8 cellular contexts compared by ENCODE assay signal in the genomic region with DNA sequence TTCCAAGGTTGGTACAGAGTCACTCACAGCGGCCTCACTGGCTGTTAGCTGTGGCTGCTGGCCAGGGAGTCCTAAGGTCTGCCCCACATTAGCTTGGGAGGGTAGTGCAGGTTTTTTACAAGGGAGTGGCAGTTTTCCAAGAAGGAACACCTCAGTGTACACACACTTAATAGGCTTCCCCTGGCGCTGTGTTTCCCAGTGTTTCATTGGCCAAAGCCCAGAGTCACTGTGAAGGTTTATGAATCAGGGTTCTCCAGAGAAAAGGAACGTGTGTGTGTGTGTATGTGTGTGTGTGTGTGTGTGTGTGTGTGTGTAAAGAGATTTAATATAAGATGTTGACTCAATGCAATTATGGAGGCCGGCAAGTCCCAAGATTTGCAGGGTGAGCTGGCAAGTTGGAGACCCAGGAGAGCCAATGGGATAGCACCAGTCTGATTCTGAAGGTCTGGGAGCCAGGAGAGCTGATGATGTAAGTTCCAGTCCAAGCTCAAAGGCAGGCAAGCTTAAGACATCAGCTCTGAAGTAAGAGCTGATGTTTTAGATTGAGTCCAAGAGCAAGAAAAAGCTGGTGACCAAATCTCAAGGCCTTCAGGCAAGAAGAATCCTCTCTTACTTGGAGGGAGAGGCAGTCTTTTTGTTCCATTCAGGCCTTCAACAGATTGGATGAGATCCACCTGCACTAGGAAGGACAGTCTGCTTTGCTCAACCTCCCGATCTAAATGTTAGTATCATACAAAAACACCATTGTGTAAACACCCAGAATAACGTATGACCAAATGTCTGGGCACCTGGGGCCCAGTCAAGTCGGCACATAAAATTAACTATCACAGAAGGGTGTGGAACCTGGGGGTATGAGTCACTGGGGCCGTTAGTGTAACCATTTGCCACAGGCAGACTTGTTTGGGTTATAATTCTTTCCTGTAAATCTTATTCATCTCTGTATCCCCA.
DNase-seq lines count a peak whose midpoint lies in the region; ATAC-seq lines count a peak whose summit lies in the region.

No MANE protein-coding gene starts in this region.

- peak in 1 of 2 donors; percentile 68 for ATAC-seq in left cardiac atrium
- peak; percentile 37 for ATAC-seq in left ventricle myocardium superior
- no peak for ATAC-seq in GM18858 (IDR thresholded peaks at IDR 0.05; ENCODE audit: unreplicated experiment)
- ATAC-seq in GM21737 (IDR thresholded peaks at IDR 0.05; ENCODE audit: unreplicated experiment), result no peak

- intact Hi-C loops in left cardiac atrium (cut with DNase I), result no loop called here
- intact Hi-C loops in cardiac septum (cut with DNase I), result no loop called here
- intact Hi-C loops in left ventricle myocardium superior (cut with micrococcal nuclease), result no loop called here

- DNase-seq in left cardiac atrium (peak; percentile 31), cardiac septum (ENCODE audit: low spot score) (no peak), activated T-cell treated with anti-CD3 and anti-CD28 coated beads for 1 hour (ENCODE audit: low read depth) (peak; percentile 20), left ventricle myocardium superior (no peak), hippocampal formation (lab: John Stamatoyannopoulos, UW) (no peak)
- DNase-seq in stimulated activated CD8-positive, alpha-beta memory T cell treated with anti-CD3 and anti-CD28 coated beads, Interleukin-15, amount 100 ng/mL, for 48 hours (ENCODE audit: low read depth in 2 of 2), result peak; percentile 32 to 58

Comparison
In these comparisons a context has a peak if more than half of its experiments do, and no peak if none do; other contexts are left out.
1. DNase-seq: peak in left cardiac atrium (single experiment), activated T-cell treated with anti-CD3 and anti-CD28 coated beads for 1 hour (single experiment) and stimulated activated CD8-positive, alpha-beta memory T cell treated with anti-CD3 and anti-CD28 coated beads, Interleukin-15, amount 100 ng/mL, for 48 hours (2 of 2); none in cardiac septum (single experiment), left ventricle myocardium superior (single experiment) and hippocampal formation (0 of 2).